Comparison of ENCODE assay signal across 8 cellular contexts in the genomic region with DNA sequence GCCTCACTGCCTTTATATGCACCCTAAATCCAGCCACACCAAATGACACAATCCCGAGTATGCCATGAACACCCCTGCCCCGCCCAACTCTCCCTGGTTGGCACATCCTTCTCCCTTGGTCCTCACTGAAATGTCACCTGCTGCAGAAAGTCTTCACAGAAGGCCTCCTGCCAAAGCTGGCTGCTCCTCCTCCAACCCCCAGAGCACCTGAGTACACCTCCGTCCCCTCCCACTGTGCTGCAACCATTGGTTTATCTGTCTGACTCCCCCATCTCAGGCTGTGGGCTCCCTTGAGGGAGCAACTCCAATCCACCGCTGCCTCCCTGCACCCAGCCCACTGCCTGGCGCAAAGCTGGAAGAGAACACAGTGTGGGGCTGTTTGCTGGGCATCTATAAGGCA. TPM values are rescaled to one million over a fixed set of nuclear protein-coding genes. Genes with fewer than 3 reads are reported as not detected.
A peak's percentile ranks its signal among the peaks of the same experiment; 100 is the strongest.
DNase-seq lines count a peak whose midpoint lies in the region; ATAC-seq and TF ChIP-seq lines count a peak whose summit lies in the region.

No MANE protein-coding gene starts in this region.

- H3K4me3 Mint-ChIP-seq in activated naive CD4-positive, alpha-beta T cell treated with anti-CD3 and anti-CD28 coated beads, Interleukin-2, amount 50 U/mL, for 24 hours: no peak overlapping the region
- no peak overlapping the region for H3K4me3 Mint-ChIP-seq in brain

- no peak for ATAC-seq in activated naive CD4-positive, alpha-beta T cell treated with anti-CD3 and anti-CD28 coated beads, Interleukin-2, amount 50 U/mL, for 72 hours
- no peak for ATAC-seq in HG03045 (IDR thresholded peaks at IDR 0.05; ENCODE audit: unreplicated experiment)

- no peaks in the 10 kb centered on the region for H3K9me3 Mint-ChIP-seq in activated naive CD4-positive, alpha-beta T cell treated with anti-CD3 and anti-CD28 coated beads, Interleukin-2, amount 50 U/mL, for 24 hours
- H3K9me3 Mint-ChIP-seq in activated naive CD4-positive, alpha-beta T cell treated with anti-CD3 and anti-CD28 coated beads, Interleukin-2, amount 50 U/mL, for 72 hours: no peaks in the 10 kb centered on the region
- no peaks in the 10 kb centered on the region for H3K9me3 Mint-ChIP-seq in brain

- DNase-seq in activated naive CD4-positive, alpha-beta T cell treated with anti-CD3 and anti-CD28 coated beads, Interleukin-2, amount 50 U/mL, for 72 hours (ENCODE audit: low spot score in 2 of 2): no peak
- peak; percentile 68 for DNase-seq in NCI-H510A (lab: John Stamatoyannopoulos, UW)
- no peak for DNase-seq in tibial artery
- DNase-seq in NCI-H2196 (lab: John Stamatoyannopoulos, UW; ENCODE audit: unreplicated experiment): no peak
- no peak for DNase-seq in activated CD8-positive, alpha-beta memory T cell treated with anti-CD3 and anti-CD28 coated beads, Interleukin-2, amount 50 U/mL, for 4 hours

- intact Hi-C loops in tibial artery (cut with DNase I; ENCODE audit: low total_unique reads): no loop called here

- peaks cover 0 to 67% (median 42%) of the 10 kb centered on the region in 4 donors for H3K4me1 ChIP-seq in tibial artery

- no peaks in the 10 kb centered on the region for H3K27me3 ChIP-seq in tibial artery

- H3K4me3 ChIP-seq in tibial artery: no peak overlapping the region

- TF ChIP-seq CTCF in brain (conservative IDR thresholded peaks at IDR 0.05) (no peak), tibial artery (IDR thresholded peaks at IDR 0.05) (no peak)

- H3K27ac ChIP-seq in tibial artery: peak overlapping the region; percentile 0 to 12

- H3K36me3 Mint-ChIP-seq in activated naive CD4-positive, alpha-beta T cell treated with anti-CD3 and anti-CD28 coated beads, Interleukin-2, amount 50 U/mL, for 24 hours: no peaks in the 10 kb centered on the region
- peaks cover 0 to 6% of the 10 kb centered on the region in 2 donors for H3K36me3 Mint-ChIP-seq in activated naive CD4-positive, alpha-beta T cell treated with anti-CD3 and anti-CD28 coated beads, Interleukin-2, amount 50 U/mL, for 72 hours
- peaks cover 18% of the 10 kb centered on the region for H3K36me3 Mint-ChIP-seq in brain

- H3K9me3 ChIP-seq in tibial artery: no peaks in the 10 kb centered on the region

- H3K27ac Mint-ChIP-seq in activated naive CD4-positive, alpha-beta T cell treated with anti-CD3 and anti-CD28 coated beads, Interleukin-2, amount 50 U/mL, for 24 hours: peak overlapping the region; percentile 75
- peak overlapping the region in 1 of 2 donors; percentile 5 for H3K27ac Mint-ChIP-seq in activated naive CD4-positive, alpha-beta T cell treated with anti-CD3 and anti-CD28 coated beads, Interleukin-2, amount 50 U/mL, for 72 hours
- H3K27ac Mint-ChIP-seq in brain: peak overlapping the region; percentile 43 to 99 (median 81)

- H3K27me3 Mint-ChIP-seq in activated naive CD4-positive, alpha-beta T cell treated with anti-CD3 and anti-CD28 coated beads, Interleukin-2, amount 50 U/mL, for 24 hours: no peaks in the 10 kb centered on the region
- no peaks in the 10 kb centered on the region for H3K27me3 Mint-ChIP-seq in brain

- H3K36me3 ChIP-seq in tibial artery: peaks cover 0 to 10% (median 0%) of the 10 kb centered on the region in 3 donors

- peaks cover 75% of the 10 kb centered on the region for H3K4me1 Mint-ChIP-seq in activated naive CD4-positive, alpha-beta T cell treated with anti-CD3 and anti-CD28 coated beads, Interleukin-2, amount 50 U/mL, for 24 hours
- peaks cover 88% of the 10 kb centered on the region for H3K4me1 Mint-ChIP-seq in brain

RNA-seq across cellular contexts. Expression of a gene that starts 16.3 kb away (rescaled TPM):
- total RNA-seq in activated naive CD4-positive, alpha-beta T cell treated with anti-CD3 and anti-CD28 coated beads, Interleukin-2, amount 50 U/mL, for 72 hours: 10 to 100 TPM; 25.9 to 42.0 TPM
- polyA plus RNA-seq in brain (ENCODE audit: insufficient read depth, low read depth, low replicate concordance): 30.6 TPM

RNA-seq across cellular contexts. Expression of a gene that starts 28.2 kb away (rescaled TPM):
- total RNA-seq in activated naive CD4-positive, alpha-beta T cell treated with anti-CD3 and anti-CD28 coated beads, Interleukin-2, amount 50 U/mL, for 72 hours: 10 to 100 TPM; 34.3 to 34.6 TPM
- 53.0 TPM for polyA plus RNA-seq in brain (ENCODE audit: insufficient read depth, low read depth, low replicate concordance)

RNA-seq across cellular contexts. Expression of a gene that starts 46.0 kb away (rescaled TPM):
- 1 to 10 TPM; 2.0 to 4.2 TPM for total RNA-seq in activated naive CD4-positive, alpha-beta T cell treated with anti-CD3 and anti-CD28 coated beads, Interleukin-2, amount 50 U/mL, for 72 hours
- 5.2 TPM for polyA plus RNA-seq in brain (ENCODE audit: insufficient read depth, low read depth, low replicate concordance)
